In genomic region chr1:3021801-3022401, GRCh38 we compare ENCODE assay signal across 26 cellular contexts. TPM values are rescaled to one million over a fixed set of nuclear protein-coding genes. Genes with fewer than 3 reads are reported as not detected.
"Had no signal": no experiment of that assay in that cellular context is flagged by ENCODE, and none has a peak within 500 bp of the region (broad histone marks: within the 10 kb centered on the region; RNA-seq: fewer than 3 reads in every experiment).

No MANE protein-coding gene starts in this region.

- ATAC-seq: activated CD8-positive, alpha-beta T cell treated with anti-CD3 and anti-CD28 coated beads, Interleukin-2, amount 10 ng/mL, durations not matched to agents 7 days and 5 days; activated T-helper 17 cell treated with anti-CD3 and anti-CD28 coated beads, Interleukin-2, amount 50 U/mL, for 72 hours; heart right ventricle; naive thymus-derived CD8-positive, alpha-beta T cell; pancreas; sciatic nerve had no signal

- DNase-seq: activated CD4-positive, alpha-beta T cell treated with anti-CD3 and anti-CD28 coated beads, Interleukin-2, amount 10 ng/mL, durations not matched to agents 7 days and 5 days; activated CD4-positive, CD25-positive, alpha-beta regulatory T cell treated with anti-CD3 and anti-CD28 coated beads, Interleukin-2, amount 50 U/mL, for 72 hours; activated CD8-positive, alpha-beta T cell treated with anti-CD3 and anti-CD28 coated beads, Interleukin-2, amount 10 ng/mL, durations not matched to agents 7 days and 5 days; activated naive CD4-positive, alpha-beta T cell treated with Interleukin-2 at 50 U/mL for 16 hours; activated T-cell treated with anti-CD3 and anti-CD28 coated beads, Interleukin-2, amount 50 U/mL, for 24 hours; amygdala; cerebellar nuclear complex; cortex of kidney; mammary epithelial cell; stimulated activated CD4-positive, alpha-beta T cell treated with anti-CD3 and anti-CD28 coated beads, Interleukin-4, amount 100 ng/mL, for 1 hour; stimulated activated naive CD4-positive, alpha-beta T cell; T-helper 1 cell had no signal

- H3K9me3 ChIP-seq: heart right ventricle, neutrophil, pancreas, thoracic aorta, upper lobe of left lung had no signal

- H3K36me3 ChIP-seq: heart right ventricle, neutrophil, pancreas, thoracic aorta, upper lobe of left lung, WERI-Rb-1 had no signal

- H3K9me3 Mint-ChIP-seq: activated CD4-positive, alpha-beta T cell treated with anti-CD3 and anti-CD28 coated beads, Interleukin-2, amount 10 ng/mL, durations not matched to agents 7 days and 5 days; activated T-cell treated with anti-CD3 and anti-CD28 coated beads, Interleukin-2, amount 50 U/mL, for 24 hours; activated T-helper 17 cell treated with anti-CD3 and anti-CD28 coated beads, Interleukin-2, amount 50 U/mL, for 72 hours; naive thymus-derived CD8-positive, alpha-beta T cell had no signal

- H3K4me1 Mint-ChIP-seq: activated CD4-positive, alpha-beta T cell treated with anti-CD3 and anti-CD28 coated beads, Interleukin-2, amount 10 ng/mL, durations not matched to agents 7 days and 5 days; activated T-helper 17 cell treated with anti-CD3 and anti-CD28 coated beads, Interleukin-2, amount 50 U/mL, for 72 hours; mesothelial cell of epicardium had no signal

- H3K4me3 Mint-ChIP-seq: activated CD4-positive, alpha-beta T cell treated with anti-CD3 and anti-CD28 coated beads, Interleukin-2, amount 10 ng/mL, durations not matched to agents 7 days and 5 days; activated CD8-positive, alpha-beta T cell treated with anti-CD3 and anti-CD28 coated beads, Interleukin-2, amount 10 ng/mL, durations not matched to agents 7 days and 5 days; activated T-cell treated with anti-CD3 and anti-CD28 coated beads, Interleukin-2, amount 50 U/mL, for 24 hours; activated T-helper 17 cell treated with anti-CD3 and anti-CD28 coated beads, Interleukin-2, amount 50 U/mL, for 72 hours; mesothelial cell of epicardium; naive thymus-derived CD8-positive, alpha-beta T cell had no signal

- H3K4me3 ChIP-seq: heart right ventricle, pancreas, thoracic aorta, upper lobe of left lung had no signal

- H3K27ac Mint-ChIP-seq: activated CD4-positive, alpha-beta T cell treated with anti-CD3 and anti-CD28 coated beads, Interleukin-2, amount 10 ng/mL, durations not matched to agents 7 days and 5 days; activated CD8-positive, alpha-beta T cell treated with anti-CD3 and anti-CD28 coated beads, Interleukin-2, amount 10 ng/mL, durations not matched to agents 7 days and 5 days; activated T-cell treated with anti-CD3 and anti-CD28 coated beads, Interleukin-2, amount 50 U/mL, for 24 hours; activated T-helper 17 cell treated with anti-CD3 and anti-CD28 coated beads, Interleukin-2, amount 50 U/mL, for 72 hours; mesothelial cell of epicardium; naive thymus-derived CD8-positive, alpha-beta T cell had no signal

- H3K27me3 ChIP-seq: neutrophil, pancreas, upper lobe of left lung had no signal

- H3K27me3 Mint-ChIP-seq: activated CD4-positive, alpha-beta T cell treated with anti-CD3 and anti-CD28 coated beads, Interleukin-2, amount 10 ng/mL, durations not matched to agents 7 days and 5 days; activated T-cell treated with anti-CD3 and anti-CD28 coated beads, Interleukin-2, amount 50 U/mL, for 24 hours; activated T-helper 17 cell treated with anti-CD3 and anti-CD28 coated beads, Interleukin-2, amount 50 U/mL, for 72 hours had no signal

- H3K27ac ChIP-seq: epithelial cell of prostate, heart right ventricle, neutrophil, pancreas, thoracic aorta, upper lobe of left lung had no signal

- H3K36me3 Mint-ChIP-seq: mesothelial cell of epicardium; naive thymus-derived CD8-positive, alpha-beta T cell had no signal

- H3K4me1 ChIP-seq: heart right ventricle, pancreas, upper lobe of left lung had no signal

RNA-seq across cellular contexts. Expression of gene ACTRT2, which starts 0.6 kb away (rescaled TPM):
- total RNA-seq: activated CD4-positive, alpha-beta T cell treated with anti-CD3 and anti-CD28 coated beads, Interleukin-2, amount 10 ng/mL, durations not matched to agents 7 days and 5 days; activated CD8-positive, alpha-beta T cell treated with anti-CD3 and anti-CD28 coated beads, Interleukin-2, amount 10 ng/mL, durations not matched to agents 7 days and 5 days; activated T-helper 17 cell treated with anti-CD3 and anti-CD28 coated beads, Interleukin-2, amount 50 U/mL, for 72 hours; bronchial epithelial cell; fibroblast of villous mesenchyme; heart right ventricle; mammary epithelial cell; mesothelial cell of epicardium; naive thymus-derived CD8-positive, alpha-beta T cell; pancreas; sciatic nerve; thoracic aorta; upper lobe of left lung had no signal
- polyA plus RNA-seq: heart right ventricle; keratinocyte; mammary epithelial cell; naive thymus-derived CD8-positive, alpha-beta T cell; pancreas had no signal

RNA-seq across cellular contexts. Expression of gene PRDM16, which starts 47.1 kb away (rescaled TPM):
- total RNA-seq: activated T-helper 17 cell treated with anti-CD3 and anti-CD28 coated beads, Interleukin-2, amount 50 U/mL, for 72 hours; mammary epithelial cell; naive thymus-derived CD8-positive, alpha-beta T cell had no signal
- polyA plus RNA-seq: naive thymus-derived CD8-positive, alpha-beta T cell had no signal
